8 cellular contexts compared by ENCODE assay signal in genomic region chr13:41059896-41060722, GRCh38. TPM values are rescaled to one million over a fixed set of nuclear protein-coding genes. Genes with fewer than 3 reads are reported as not detected.
DNase-seq lines count a peak whose midpoint lies in the region; ATAC-seq, FAIRE-seq and TF ChIP-seq lines count a peak whose summit lies in the region.

No MANE protein-coding gene starts in this region.

- H3K9me1 ChIP-seq in keratinocyte (ENCODE audit: control insufficient read depth, extremely low read depth, insufficient read depth, low read length), result no peaks in the 10 kb centered on the region

- H3K9me3 Mint-ChIP-seq in activated B cell treated with CpG ODN at 0.5 μM for 24 hours, result no peaks in the 10 kb centered on the region

- H3K4me3 ChIP-seq in A673 (ENCODE audit: low read depth, low read length, poor library complexity, severe bottlenecking), result peak overlapping the region; percentile 83
- peak overlapping the region; percentile 79 to 83 for H3K4me3 ChIP-seq in cardiac fibroblast (replicated peaks in 1 of 2; ENCODE audit: low read depth in 2 of 2, low read length in 2 of 2)
- peak overlapping the region; percentile 89 to 91 (median 90) for H3K4me3 ChIP-seq in keratinocyte (ENCODE audit: control insufficient read depth in 2 of 3, extremely low read depth in 1 of 3, insufficient read depth in 2 of 3, low read depth in 1 of 3, low read length in 3 of 3)

- intact Hi-C loops in A673 (cut with micrococcal nuclease; ENCODE audit: unreplicated experiment) (loop anchor here (2.0 to 10.0 kb wide), 4 partner anchors 72 to 585 kb away; partner anchors contain the start of gene KBTBD6), activated B cell treated with CpG ODN at 0.5 μM for 24 hours (cut with micrococcal nuclease) (loop anchor here (1.0 to 5.0 kb wide), 10 partner anchors 41 to 1403 kb away; partner anchors contain the start of genes AKAP11, COG6, DGKH and ELF1)

- H3K9me3 ChIP-seq in A673 (ENCODE audit: low read depth, low read length, poor library complexity, severe bottlenecking), result no peaks in the 10 kb centered on the region
- H3K9me3 ChIP-seq in keratinocyte (ENCODE audit: control insufficient read depth, low read depth, low read length), result no peaks in the 10 kb centered on the region

- H3K36me3 Mint-ChIP-seq in activated B cell treated with CpG ODN at 0.5 μM for 24 hours (ENCODE audit: low read depth), result peaks cover 28% of the 10 kb centered on the region

- ATAC-seq in GM18519 (IDR thresholded peaks at IDR 0.05; ENCODE audit: low FRiP score, unreplicated experiment) (peak; percentile 20), HG03045 (IDR thresholded peaks at IDR 0.05; ENCODE audit: unreplicated experiment) (peak; percentile 41), activated B cell treated with CpG ODN at 0.5 μM for 24 hours (ENCODE audit: low read depth) (peak; percentile 45)

- H3K36me3 ChIP-seq in A673 (ENCODE audit: insufficient read depth, low read length, poor library complexity, severe bottlenecking) (peaks cover 19% of the 10 kb centered on the region), keratinocyte (ENCODE audit: control insufficient read depth in 2 of 2, extremely low read depth in 1 of 2, insufficient read depth in 2 of 2, low read length in 2 of 2) (peaks cover 0 to 6% of the 10 kb centered on the region in 2 experiments)

- peaks cover 2% of the 10 kb centered on the region for H3K27me3 Mint-ChIP-seq in activated B cell treated with CpG ODN at 0.5 μM for 24 hours

- peak overlapping the region; percentile 99 for H3K9ac ChIP-seq in keratinocyte (ENCODE audit: control insufficient read depth, extremely low read depth, insufficient read depth, low read length)

- H3K79me2 ChIP-seq in keratinocyte (ENCODE audit: control insufficient read depth, insufficient read depth, low read length), result peaks cover 70% of the 10 kb centered on the region

- TF ChIP-seq CTCF in A673 (conservative IDR thresholded peaks at IDR 0.05; ENCODE audit: low read depth, low read length), result peak; percentile 38
- TF ChIP-seq CTCF in activated B cell treated with CpG ODN at 0.5 μM for 24 hours (IDR thresholded peaks at IDR 0.05), result no peak
- peak; percentile 23 for TF ChIP-seq CTCF in cardiac fibroblast (IDR thresholded peaks at IDR 0.05; ENCODE audit: low read depth, low read length)
- TF ChIP-seq CTCF in keratinocyte (optimal IDR thresholded peaks at IDR 0.05 in 1 of 3, IDR thresholded peaks at IDR 0.05 in 1 of 3, conservative IDR thresholded peaks at IDR 0.05 in 1 of 3; ENCODE audit: extremely low read depth in 1 of 3, insufficient read depth in 2 of 3, low read length in 3 of 3), result peak; percentile 15 to 52 (median 32)

- H3K27me3 ChIP-seq in A673 (replicated peaks; ENCODE audit: insufficient read depth, low read depth, low read length, poor library complexity) (no peaks in the 10 kb centered on the region), keratinocyte (ENCODE audit: control insufficient read depth, extremely low read depth, insufficient read depth, low read length) (no peaks in the 10 kb centered on the region)

- POLR2A ChIA-PET in A673 (lab: Charles Lee; ENCODE audit: low non-redundant PET) (no interaction called here), activated B cell treated with CpG ODN at 0.5 μM for 24 hours (lab: Charles Lee) (interaction anchor here (0.5 to 5.4 kb wide), 28 partner anchors 10 to 1211 kb away, joined by 3 to 118 read pairs (median 4); partner anchors contain the start of genes ELF1, KBTBD7, MTRF1 and SLC25A15)

- H3K4me1 Mint-ChIP-seq in activated B cell treated with CpG ODN at 0.5 μM for 24 hours, result peaks cover 44% of the 10 kb centered on the region

- CTCF ChIA-PET in A673 (lab: Charles Lee), result no interaction called here
- CTCF ChIA-PET in activated B cell treated with CpG ODN at 0.5 μM for 24 hours (lab: Charles Lee), result interaction anchor here (0.6 to 2.5 kb wide), 8 partner anchors 42 to 610 kb away, joined by 3 to 16 read pairs (median 4); partner anchors contain the start of gene ELF1

- peak; percentile 96 for DNase-seq in A673 (ENCODE audit: low spot score)
- DNase-seq in NCI-H2196 treated with DMSO at 0.1 percent for 48 hours (lab: John Stamatoyannopoulos, UW; ENCODE audit: unreplicated experiment), result peak; percentile 19
- DNase-seq in activated B cell treated with CpG ODN at 0.5 μM for 24 hours, result peak; percentile 78
- DNase-seq in cardiac fibroblast (ENCODE audit: low read depth in 2 of 2), result peak; percentile 92
- no peak for DNase-seq in keratinocyte (ENCODE audit: low read depth, low spot score)
- peak; percentile 73 for DNase-seq in stimulated activated CD4-positive, alpha-beta T cell treated with anti-CD3 and anti-CD28 coated beads, Interleukin-12 subunit alpha, Interleukin-12 subunit beta, amount 100 ng/mL, for 4 hours

- peaks cover 16% of the 10 kb centered on the region for H3K4me1 ChIP-seq in A673 (ENCODE audit: insufficient read depth, low read length, poor library complexity, severe bottlenecking)
- H3K4me1 ChIP-seq in keratinocyte (ENCODE audit: control insufficient read depth, extremely low read depth, insufficient read depth, low read length), result peaks cover 22% of the 10 kb centered on the region

- H3K4me2 ChIP-seq in keratinocyte (ENCODE audit: control insufficient read depth, extremely low read depth, insufficient read depth, low read depth, low read length), result peak overlapping the region; percentile 98

- dilution Hi-C loops in keratinocyte (cut with MboI; ENCODE audit: extremely low pct_ligation_motif_present, low sequenced_read_pairs), result no loop called here

- peak overlapping the region; percentile 74 for H2AFZ ChIP-seq in keratinocyte (ENCODE audit: control insufficient read depth, low read length)

- H3K27ac ChIP-seq in A673 (ENCODE audit: low read depth, low read length, poor library complexity, severe bottlenecking), result peak overlapping the region; percentile 97
- H3K27ac ChIP-seq in keratinocyte (ENCODE audit: control insufficient read depth, insufficient read depth, low read length), result peak overlapping the region; percentile 99

- no peak for FAIRE-seq in keratinocyte (lab: Jason Lieb, UNC)

- H3K4me3 Mint-ChIP-seq in activated B cell treated with CpG ODN at 0.5 μM for 24 hours, result peak overlapping the region; percentile 100

- H4K20me1 ChIP-seq in keratinocyte (ENCODE audit: control insufficient read depth, extremely low read depth, insufficient read depth, low read length), result no peaks in the 10 kb centered on the region

- BruUV-seq in A673 (replicated peaks; lab: Mats Ljungman, UMichigan), result no TSS peak

- peak overlapping the region; percentile 100 for H3K27ac Mint-ChIP-seq in activated B cell treated with CpG ODN at 0.5 μM for 24 hours

RNA-seq across cellular contexts. Expression of gene WBP4, which starts 1.2 kb away (rescaled TPM):
- 11.9 and 12.5 TPM in 2 replicates for total RNA-seq in A673 (2021)
- 8.6 and 9.0 TPM in 2 replicates for total RNA-seq in activated B cell treated with CpG ODN at 0.5 μM for 24 hours
- polyA plus RNA-seq in keratinocyte, result 5.9 to 13.5 TPM (median 9.3 TPM) in 3 replicates
- polyA plus RNA-seq in keratinocyte (2011; ENCODE audit: low read depth), result 14.1 TPM
- polyA plus RNA-seq in keratinocyte (2011; cell fraction: cytosol; rRNA removed), result 6.5 and 9.7 TPM in 2 replicates
- polyA plus RNA-seq in keratinocyte (2011; cell fraction: nucleus; rRNA removed), result 7.0 and 11.7 TPM in 2 replicates
- polyA plus RNA-seq in keratinocyte (2012; ENCODE audit: low replicate concordance), result 9.5 and 13.8 TPM in 2 replicates
- 0.33 to 3.1 TPM (median 0.66 TPM) in 3 replicates for polyA minus RNA-seq in keratinocyte
- 3.6 TPM for polyA minus RNA-seq in keratinocyte (2011; cell fraction: cytosol; rRNA and poly(A)+ RNA removed)
- polyA minus RNA-seq in keratinocyte (2011; cell fraction: nucleus; rRNA and poly(A)+ RNA removed), result 1.7 and 4.0 TPM in 2 replicates

RNA-seq across cellular contexts. Expression of gene ELF1, which starts 41.0 kb away (rescaled TPM):
- total RNA-seq in A673 (2021), result 29.1 and 31.5 TPM in 2 replicates
- 129 and 136 TPM in 2 replicates for total RNA-seq in activated B cell treated with CpG ODN at 0.5 μM for 24 hours
- 37.9 to 57.6 TPM (median 48.0 TPM) in 3 replicates for polyA plus RNA-seq in keratinocyte
- 26.9 TPM for polyA plus RNA-seq in keratinocyte (2011; ENCODE audit: low read depth)
- polyA plus RNA-seq in keratinocyte (2011; cell fraction: cytosol; rRNA removed), result 22.0 and 37.8 TPM in 2 replicates
- polyA plus RNA-seq in keratinocyte (2011; cell fraction: nucleus; rRNA removed), result 59.1 and 72.8 TPM in 2 replicates
- polyA plus RNA-seq in keratinocyte (2012; ENCODE audit: low replicate concordance), result 36.8 and 51.4 TPM in 2 replicates
- 39.4 to 65.3 TPM (median 41.8 TPM) in 3 replicates for polyA minus RNA-seq in keratinocyte
- polyA minus RNA-seq in keratinocyte (2011; cell fraction: cytosol; rRNA and poly(A)+ RNA removed), result 29.7 TPM
- 63.2 and 99.9 TPM in 2 replicates for polyA minus RNA-seq in keratinocyte (2011; cell fraction: nucleus; rRNA and poly(A)+ RNA removed)
